Comparison of ENCODE assay signal across 8 cellular contexts in the genomic region with DNA sequence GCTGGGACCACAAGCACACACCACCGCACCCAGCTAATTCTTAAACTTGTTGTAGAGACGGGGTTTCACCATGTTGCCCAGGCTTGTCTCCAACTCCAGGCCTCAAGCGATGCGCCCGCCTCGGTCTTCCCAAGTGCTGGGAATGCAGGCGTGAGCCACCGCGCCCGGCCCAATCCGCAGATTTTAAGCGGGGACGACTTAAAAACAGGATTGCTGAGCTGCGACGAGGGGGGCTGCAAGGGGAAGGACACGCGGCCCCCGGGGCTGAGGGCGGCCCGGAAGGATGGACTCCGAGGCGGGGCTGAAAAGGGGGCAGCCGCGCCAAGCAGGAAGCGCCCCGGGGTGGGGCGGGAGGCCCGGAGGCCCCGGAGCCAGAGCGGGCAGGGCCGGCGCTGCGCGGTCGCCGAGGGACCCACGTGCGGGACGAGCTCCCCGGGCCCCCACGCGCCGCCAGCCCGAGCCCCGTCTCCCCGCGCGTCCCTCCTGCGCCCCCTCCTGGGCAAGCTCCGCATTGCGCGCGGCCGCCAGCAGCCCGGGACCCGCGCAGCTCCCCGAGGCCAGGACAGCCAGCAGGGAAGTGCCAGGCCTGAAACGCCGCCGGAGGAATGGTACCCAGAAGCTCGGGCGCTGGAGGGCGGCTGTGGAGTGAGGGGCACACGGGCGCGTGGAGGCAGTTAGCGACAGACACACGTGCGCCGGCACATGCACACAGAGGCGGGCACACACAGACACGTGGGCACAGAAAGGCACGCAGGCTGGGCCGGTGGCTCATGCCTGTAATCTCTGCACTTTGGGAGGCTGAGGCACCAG. TPM values are rescaled to one million over a fixed set of nuclear protein-coding genes. Genes with fewer than 3 reads are reported as not detected.
DNase-seq lines count a peak whose midpoint lies in the region; ATAC-seq, FAIRE-seq and TF ChIP-seq lines count a peak whose summit lies in the region.

No MANE protein-coding gene starts in this region.

- H3K9me3 Mint-ChIP-seq in nephron, result no peaks in the 10 kb centered on the region
- no peaks in the 10 kb centered on the region for H3K9me3 Mint-ChIP-seq in stimulated activated naive B cell treated with anti-CD40 and anti-IgM and Interleukin-4, amounts not matched to agents 10 μg/mL and 1 μg/mL and 100 μg/mL, for 72 hours

- peaks cover 5% of the 10 kb centered on the region; the same call in 1 of the 2 replicates for H3K9me3 ChIP-seq in AG04450 (ENCODE audit: control insufficient read depth, insufficient read depth, low read length)
- H3K9me3 ChIP-seq in OCI-LY7 (ENCODE audit: low read length), result no peaks in the 10 kb centered on the region

- H3K4me3 Mint-ChIP-seq in nephron, result peak overlapping the region in 1 of 3 experiments; percentile 46
- H3K4me3 Mint-ChIP-seq in stimulated activated naive B cell treated with anti-CD40 and anti-IgM and Interleukin-4, amounts not matched to agents 10 μg/mL and 1 μg/mL and 100 μg/mL, for 72 hours, result peak overlapping the region; percentile 56 to 59

- H3K4me1 Mint-ChIP-seq in nephron, result peaks cover 9% of the 10 kb centered on the region
- H3K4me1 Mint-ChIP-seq in stimulated activated naive B cell treated with anti-CD40 and anti-IgM and Interleukin-4, amounts not matched to agents 10 μg/mL and 1 μg/mL and 100 μg/mL, for 72 hours, result peaks cover 24% of the 10 kb centered on the region in 2 donors

- no peaks in the 10 kb centered on the region for H3K36me3 ChIP-seq in OCI-LY7 (ENCODE audit: insufficient read depth, low read length)

- peak overlapping the region; percentile 57 for H3K4me2 ChIP-seq in OCI-LY7 (ENCODE audit: low read length)

- no peak for DNase-seq in AG04450 (ENCODE audit: low read depth, low spot score)
- peak; percentile 39 for DNase-seq in GM18507 (ENCODE audit: extremely low spot score, insufficient read length, low read depth)
- peak; percentile 59 for DNase-seq in OCI-LY7 (ENCODE audit: low spot score)
- peak; percentile 86 to 90 for DNase-seq in activated T-cell treated with anti-CD3 and anti-CD28 coated beads, Interleukin-2, amount 50 U/mL, for 48 hours
- peak; percentile 24 for DNase-seq in fibroblast of gingiva (ENCODE audit: low read depth)
- DNase-seq in stimulated activated naive B cell treated with anti-CD40 and anti-IgM and Interleukin-4, amounts not matched to agents 10 μg/mL and 1 μg/mL and 100 μg/mL, for 72 hours, result peak; percentile 69

- H3K4me1 ChIP-seq in OCI-LY7 (ENCODE audit: insufficient read depth, low read length, poor library complexity, severe bottlenecking), result peaks cover 5% of the 10 kb centered on the region

- H3K27ac Mint-ChIP-seq in nephron, result no peak overlapping the region
- H3K27ac Mint-ChIP-seq in stimulated activated naive B cell treated with anti-CD40 and anti-IgM and Interleukin-4, amounts not matched to agents 10 μg/mL and 1 μg/mL and 100 μg/mL, for 72 hours, result no peak overlapping the region

- H3K27me3 Mint-ChIP-seq in nephron (ENCODE audit: low read depth), result peaks cover 47% of the 10 kb centered on the region
- H3K27me3 Mint-ChIP-seq in stimulated activated naive B cell treated with anti-CD40 and anti-IgM and Interleukin-4, amounts not matched to agents 10 μg/mL and 1 μg/mL and 100 μg/mL, for 72 hours, result peaks cover 40 to 59% of the 10 kb centered on the region in 2 donors

- H3K4me3 ChIP-seq in AG04450 (ENCODE audit: low read depth, low read length) (peak overlapping the region; percentile 7; the same call in 1 of the 2 replicates), OCI-LY7 (ENCODE audit: low read depth, low read length, poor library complexity, severe bottlenecking) (no peak overlapping the region)

- POLR2A ChIA-PET in AG04450 (lab: Yijun Ruan, JAX) (interaction anchor here (0.6 kb wide), 1 partner anchor 32 kb away, joined by 6 read pairs; no protein-coding TSS in a partner anchor), OCI-LY7 (lab: Charles Lee) (no interaction called here)

- H4K20me1 ChIP-seq in OCI-LY7 (ENCODE audit: insufficient read depth, low read length), result no peaks in the 10 kb centered on the region

- H2AFZ ChIP-seq in OCI-LY7 (ENCODE audit: low read length), result peak overlapping the region; percentile 78

- H3K36me3 Mint-ChIP-seq in nephron (ENCODE audit: low read depth), result no peaks in the 10 kb centered on the region
- peaks cover 0 to 5% of the 10 kb centered on the region in 2 donors for H3K36me3 Mint-ChIP-seq in stimulated activated naive B cell treated with anti-CD40 and anti-IgM and Interleukin-4, amounts not matched to agents 10 μg/mL and 1 μg/mL and 100 μg/mL, for 72 hours

- CTCF ChIA-PET in AG04450 (lab: Charles Lee) (interaction anchor here (0.6 to 4.5 kb wide), 38 partner anchors 8 to 489 kb away, joined by 3 to 45 read pairs (median 4); a partner anchor contains a TSS), OCI-LY7 (lab: Charles Lee; ENCODE audit: unreplicated experiment) (interaction anchor here (0.6 to 1.1 kb wide), 4 partner anchors 84 to 103 kb away, joined by 3 to 5 read pairs (median 3); no protein-coding TSS in a partner anchor)

- ATAC-seq in stimulated activated naive B cell treated with anti-CD40 and anti-IgM and Interleukin-4, amounts not matched to agents 10 μg/mL and 1 μg/mL and 100 μg/mL, for 72 hours (replicated peaks), result peak; percentile 78 to 83
- ATAC-seq in GM18520 (IDR thresholded peaks at IDR 0.05; ENCODE audit: unreplicated experiment), result no peak

- no TSS peak for BruUV-seq in OCI-LY7 (replicated peaks; lab: Mats Ljungman, UMichigan)

- H3K79me2 ChIP-seq in OCI-LY7 (ENCODE audit: insufficient read depth, low read depth, low read length), result no peaks in the 10 kb centered on the region

- TF ChIP-seq CTCF in AG04450 (IDR thresholded peaks at IDR 0.05; ENCODE audit: low read depth, low read length) (peak; percentile 60), OCI-LY7 (conservative IDR thresholded peaks at IDR 0.05; ENCODE audit: low read length) (peak; percentile 76), nephron (IDR thresholded peaks at IDR 0.05; ENCODE audit: unreplicated experiment in 3 of 3) (peak; percentile 80 to 92 (median 85))

- no peaks in the 10 kb centered on the region for H3K9me2 ChIP-seq in OCI-LY7 (ENCODE audit: insufficient read depth, low read length)

- H3K27me3 ChIP-seq in AG04450 (ENCODE audit: control insufficient read depth, insufficient read depth, low read length), result peaks cover 41% of the 10 kb centered on the region

- no peak overlapping the region for H3K27ac ChIP-seq in AG04450 (ENCODE audit: low read depth, low read length)
- no peak overlapping the region for H3K27ac ChIP-seq in OCI-LY7 (ENCODE audit: low read depth, low read length, poor library complexity, severe bottlenecking)

- FAIRE-seq in GM18507 (lab: Jason Lieb, UNC), result no peak

- intact Hi-C loops in OCI-LY7 (cut with micrococcal nuclease; ENCODE audit: unreplicated experiment), result loop anchor here (5.0 kb wide), 1 partner anchor 102 kb away; no protein-coding TSS in a partner anchor

RNA-seq across cellular contexts. Expression of a gene that starts 5.5 kb away (rescaled TPM):
- polyA plus RNA-seq in AG04450 (2011; rRNA removed), result 3.0 and 4.0 TPM in 2 replicates
- polyA minus RNA-seq in AG04450 (2011; rRNA and poly(A)+ RNA removed), result 3.8 and 7.0 TPM in 2 replicates
- total RNA-seq in OCI-LY7 (2014; rRNA removed; shearing (Covaris generic)), result 8.0 and 10.2 TPM in 2 replicates
- 10.0 and 13.0 TPM in 2 replicates for total RNA-seq in OCI-LY7 (2022)

RNA-seq across cellular contexts. Expression of a gene that starts 25.6 kb away (rescaled TPM):
- not detected in 2 replicates for polyA plus RNA-seq in AG04450 (2011; rRNA removed)
- polyA minus RNA-seq in AG04450 (2011; rRNA and poly(A)+ RNA removed), result not detected in 2 replicates
- total RNA-seq in OCI-LY7 (2014; rRNA removed; shearing (Covaris generic)), result not detected in 2 replicates
- total RNA-seq in OCI-LY7 (2022), result not detected in 2 replicates

RNA-seq across cellular contexts. Expression of a gene that starts 41.1 kb away (rescaled TPM):
- polyA plus RNA-seq in AG04450 (2011; rRNA removed), result not detected in 2 replicates
- 0.05 TPM in 1 of 2 replicates, not detected in the other for polyA minus RNA-seq in AG04450 (2011; rRNA and poly(A)+ RNA removed)
- total RNA-seq in OCI-LY7 (2014; rRNA removed; shearing (Covaris generic)), result not detected in 2 replicates
- not detected in 2 replicates for total RNA-seq in OCI-LY7 (2022)
